In the genomic region with DNA sequence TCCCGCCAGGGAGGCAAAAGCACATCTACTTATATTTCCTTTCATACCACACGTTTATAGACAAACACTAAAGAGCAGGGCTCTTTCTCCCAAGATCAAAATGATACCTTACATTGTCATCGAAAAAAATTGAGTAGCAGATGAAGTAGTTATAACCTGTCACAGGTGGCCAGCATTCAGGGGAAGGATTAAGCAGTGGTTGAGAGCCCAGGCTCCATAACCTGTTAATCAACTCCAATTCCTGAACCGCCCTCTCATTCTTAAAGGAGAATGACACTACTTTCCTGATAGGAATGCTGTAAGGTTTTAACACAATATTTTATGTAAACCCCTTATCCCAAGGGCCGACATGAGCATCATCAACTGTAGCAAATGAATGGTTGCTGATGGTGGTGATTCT, we compare ENCODE assay signal across 22 cellular contexts.
"Had no signal": no experiment of that assay in that cellular context is flagged by ENCODE, and none has a peak within 500 bp of the region (broad histone marks: within the 10 kb centered on the region; RNA-seq: fewer than 3 reads in every experiment).

No MANE protein-coding gene starts in this region.

- ATAC-seq: Panc1 had no signal

- H3K9me3 ChIP-seq: SK-N-SH had no signal

- DNase-seq: KBM-7, MV-4-11, NCI-H1048, NCI-H1105, NCI-H1417, NCI-H1436 treated with DMSO at 0.1 percent for 48 hours, NCI-H1694, NCI-H187 treated with DMSO at 0.1 percent for 48 hours, NCI-H2029 treated with DMSO at 0.1 percent for 48 hours, NCI-H2171, NCI-H226, NCI-H446, NCI-H510A, NCI-H524 treated with DMSO at 0.1 percent for 48 hours, NCI-H69, NCI-H774, SHP77, SK-N-SH, SW 1271 had no signal

- H3K27ac ChIP-seq: HL-60, RWPE1 had no signal
